ENCODE assay signal across 9 cellular contexts in the genomic region with DNA sequence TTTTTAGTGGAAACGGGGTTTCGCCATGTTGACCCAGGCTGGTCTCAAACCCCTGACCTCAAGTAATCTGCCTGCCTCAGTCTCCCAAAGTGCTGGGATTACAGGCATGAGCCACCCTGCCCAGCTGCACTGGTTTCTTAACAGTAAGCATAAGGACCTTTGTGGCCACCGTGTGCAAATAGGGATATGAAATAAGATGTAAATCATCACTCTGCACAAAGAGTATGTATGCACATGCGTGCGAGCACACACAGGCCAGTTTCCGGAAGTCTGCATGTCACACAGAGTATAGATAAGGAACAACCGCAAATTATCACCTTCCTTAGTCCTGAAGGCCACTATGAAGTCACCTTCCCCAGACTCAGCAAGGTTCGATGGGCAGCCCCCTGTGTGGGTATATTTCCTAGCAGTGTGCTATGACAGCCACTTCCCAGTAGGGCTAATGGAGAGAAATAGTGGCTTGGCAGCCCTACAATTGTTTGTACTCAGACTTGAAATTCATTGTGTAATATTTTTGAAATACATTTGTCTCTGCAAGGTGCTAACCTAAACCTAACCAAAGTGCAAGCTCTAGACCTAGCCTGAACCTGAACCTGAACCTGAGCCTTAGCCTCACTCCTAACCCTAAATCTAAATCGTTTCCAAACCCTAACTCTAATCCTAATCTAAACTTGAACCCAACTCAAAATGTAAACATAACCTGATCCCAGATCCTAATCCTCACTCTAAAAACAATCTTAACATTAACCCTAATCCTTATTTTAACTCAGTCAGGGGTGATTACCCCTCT. TPM values are rescaled to one million over a fixed set of nuclear protein-coding genes. Genes with fewer than 3 reads are reported as not detected.
DNase-seq lines count a peak whose midpoint lies in the region; ATAC-seq, FAIRE-seq and TF ChIP-seq lines count a peak whose summit lies in the region.
"Had no signal": no experiment of that assay in that cellular context is flagged by ENCODE, and none has a peak within 500 bp of the region (broad histone marks: within the 10 kb centered on the region; RNA-seq: fewer than 3 reads in every experiment).

No MANE protein-coding gene starts in this region.

- SMC1A ChIA-PET in GM12878 (lab: Charles Lee; ENCODE audit: uncharacterized antibody, unreplicated experiment), result interaction anchor here (0.7 to 2.3 kb wide), 10 partner anchors 35 to 144 kb away, joined by 3 to 17 read pairs (median 4); a partner anchor contains a TSS

- WGBS in GM12878 (ENCODE audit: insufficient coverage, insufficient replicate concordance, low lambda C conversion rate, missing lambda C conversion rate), result 32% methylated on average over 9 of the region's 9 CpGs
- WGBS in pancreas, 2 donors, result 47 to 59% methylated on average over 9 of the region's 9 CpGs

- FAIRE-seq in GM12878 (lab: Jason Lieb, UNC), result peak; percentile 83
- FAIRE-seq in pancreas (lab: Jason Lieb, UNC), result no peak

- no peaks in the 10 kb centered on the region for H3K27me3 ChIP-seq in GM12878 (replicated peaks in 1 of 2; ENCODE audit: control insufficient read depth in 2 of 2, insufficient read depth in 2 of 2, low read length in 1 of 2)
- H3K27me3 ChIP-seq in pancreas, result peaks cover 0 to 3% (median 0%) of the 10 kb centered on the region in 4 donors

- H3K9me3 Mint-ChIP-seq in Calu3 (ENCODE audit: low read depth, unreplicated experiment), result no peaks in the 10 kb centered on the region

- RAD21 ChIA-PET in GM12878 (lab: Charles Lee; ENCODE audit: unreplicated experiment), result interaction anchor here (0.9 to 1.8 kb wide), 3 partner anchors 21 to 99 kb away, joined by 3 to 7 read pairs (median 5); a partner anchor contains a TSS

- intact Hi-C loops in GM12878 (cut with micrococcal nuclease; ENCODE audit: unreplicated experiment) (no loop called here), Calu3 (cut with micrococcal nuclease; ENCODE audit: unreplicated experiment) (no loop called here), pancreas (cut with DNase I) (no loop called here)

- CTCF ChIA-PET in GM12878 (lab: Yijun Ruan, JAX) (interaction anchor here (0.9 to 2.4 kb wide), 7 partner anchors 14 to 215 kb away, joined by 3 to 12 read pairs (median 8); no protein-coding TSS in a partner anchor), Calu3 (lab: Charles Lee) (no interaction called here)

- no peaks in the 10 kb centered on the region for H3K9me3 ChIP-seq in GM12878 (replicated peaks; ENCODE audit: control insufficient read depth, insufficient read depth, low read length)
- H3K9me3 ChIP-seq in pancreas, result no peaks in the 10 kb centered on the region

- peak overlapping the region; percentile 78 for H2AFZ ChIP-seq in GM12878 (ENCODE audit: control insufficient read depth, low read depth, low read length)

- no peak overlapping the region for H3K27ac Mint-ChIP-seq in Calu3 (ENCODE audit: unreplicated experiment)

- peak overlapping the region; percentile 34; the same call in 1 of the 2 replicates for H3K4me2 ChIP-seq in GM12878 (ENCODE audit: control insufficient read depth, insufficient read depth)

- peaks cover 15% of the 10 kb centered on the region for H3K4me1 Mint-ChIP-seq in Calu3 (ENCODE audit: low read depth, unreplicated experiment)

- no peaks in the 10 kb centered on the region for H4K20me1 ChIP-seq in GM12878 (ENCODE audit: control insufficient read depth, insufficient read depth)

- no peaks in the 10 kb centered on the region for H3K27me3 Mint-ChIP-seq in Calu3 (ENCODE audit: unreplicated experiment)

- peaks cover 20% of the 10 kb centered on the region for H3K4me1 ChIP-seq in GM12878 (ENCODE audit: control insufficient read depth, insufficient read depth, low read length)
- H3K4me1 ChIP-seq in pancreas, result no peaks in the 10 kb centered on the region

- in situ Hi-C loops in GM12878 (cut with MboI), result no loop called here

- H3K79me2 ChIP-seq in GM12878 (ENCODE audit: control insufficient read depth, insufficient read depth, low read length), result no peaks in the 10 kb centered on the region

- TF ChIP-seq RAD21 in GM12878 (IDR thresholded peaks at IDR 0.05; ENCODE audit: insufficient read depth, low read depth, low read length), result no peak

- no peak overlapping the region for H3K9ac ChIP-seq in GM12878 (ENCODE audit: control insufficient read depth, insufficient read depth, low read length)

- TF ChIP-seq EP300 in GM12878 (IDR thresholded peaks at IDR 0.05; ENCODE audit: borderline replicate concordance in 1 of 2, control insufficient read depth in 1 of 2, low read depth in 2 of 2, low read length in 2 of 2), result peak; percentile 88 to 91; a peak in 3 of 4 replicates

- no TSS peak for BruUV-seq in GM12878 (replicated peaks; lab: Mats Ljungman, UMichigan)
- no TSS peak for BruUV-seq in Calu3 (replicated peaks; lab: Mats Ljungman, UMichigan)

- H3K4me3 Mint-ChIP-seq in Calu3 (ENCODE audit: low read depth, unreplicated experiment), result no peak overlapping the region

- H3K4me3 ChIP-seq in GM12878 (no peak overlapping the region), pancreas (no peak overlapping the region)

- TF ChIP-seq POLR2A in GM12878 (IDR thresholded peaks at IDR 0.05; ENCODE audit: low read depth, low read length), result no peak

- H3K36me3 ChIP-seq in GM12878 (ENCODE audit: control insufficient read depth in 2 of 2, insufficient read depth in 2 of 2, low read length in 1 of 2), result no peaks in the 10 kb centered on the region
- H3K36me3 ChIP-seq in pancreas, result no peaks in the 10 kb centered on the region

- peak; percentile 5 for TF ChIP-seq CTCF in GM10266 (IDR thresholded peaks at IDR 0.05; ENCODE audit: control insufficient read depth, insufficient read depth, low read depth, missing control alignments)
- TF ChIP-seq CTCF in GM12878 (IDR thresholded peaks at IDR 0.05 in 2 of 3, conservative IDR thresholded peaks at IDR 0.05 in 1 of 3; ENCODE audit: control insufficient read depth in 2 of 3, extremely low read depth in 1 of 3, insufficient read depth in 1 of 3, low read depth in 3 of 3, low read length in 3 of 3), result peak in 2 of 3 experiments; percentile 19 to 43; a peak in 1 of 6 replicates
- no peak for TF ChIP-seq CTCF in Calu3 (IDR thresholded peaks at IDR 0.05; ENCODE audit: unreplicated experiment)
- TF ChIP-seq CTCF in pancreas (IDR thresholded peaks at IDR 0.05), result no peak

- POLR2A ChIA-PET in GM12878 (lab: Charles Lee), result interaction anchor here (0.8 to 1.2 kb wide), 4 partner anchors 9 to 39 kb away, joined by 3 to 7 read pairs (median 4); no protein-coding TSS in a partner anchor

- peak; percentile 69 for DNase-seq in GM10266 (ENCODE audit: extremely low spot score)
- DNase-seq in GM12878 (ENCODE audit: low read depth, low spot score), result peak; percentile 84
- no peak for DNase-seq in COLO668 (lab: John Stamatoyannopoulos, UW; ENCODE audit: unreplicated experiment)
- no peak for DNase-seq in Calu3
- DNase-seq in pancreas, result no peak
- no peak for DNase-seq in 8988T

- peak; percentile 92 for ATAC-seq in GM19452 (IDR thresholded peaks at IDR 0.05; ENCODE audit: unreplicated experiment)
- peak; percentile 66 for ATAC-seq in HG03457 (IDR thresholded peaks at IDR 0.05; ENCODE audit: unreplicated experiment)
- peak; percentile 98 for ATAC-seq in GM12878
- no peak for ATAC-seq in pancreas

- H3K27ac ChIP-seq in GM12878 (ENCODE audit: control insufficient read depth, insufficient read depth) (peak overlapping the region; percentile 51), pancreas (no peak overlapping the region)

- H3K36me3 Mint-ChIP-seq in Calu3 (ENCODE audit: insufficient read depth, unreplicated experiment), result peaks cover 5% of the 10 kb centered on the region

TF ChIP-seq in GM12878, 131 proteins besides CTCF, POLR2A, EP300 and RAD21 (continues in another document):
- peak; percentile 48; the same call in 1 of the 2 replicates for TF ChIP-seq NFIC (IDR thresholded peaks at IDR 0.05; ENCODE audit: low read depth, low read length)
- peak; percentile 58; the same call in 1 of the 2 replicates for TF ChIP-seq CBFB (IDR thresholded peaks at IDR 0.05; ENCODE audit: low read depth)
- 0 out of 2 replicates have a peak, but pooled peaks have one; percentile 18 for TF ChIP-seq HDGF (IDR thresholded peaks at IDR 0.05)
- TF ChIP-seq GATAD2B (conservative IDR thresholded peaks at IDR 0.05; ENCODE audit: low read depth), result peak; percentile 84
- peak; percentile 85 for TF ChIP-seq NR2F1 (conservative IDR thresholded peaks at IDR 0.05)

RNA-seq across cellular contexts. Expression of a gene that starts 48.4 kb away (rescaled TPM):
- total RNA-seq in GM12878 (2013; cell fraction: nucleolus; rRNA removed), result 105 and 107 TPM in 2 replicates
- total RNA-seq in GM12878 (2014; rRNA removed) (18.0 and 18.4 TPM in 2 replicates), GM12878 (2014; rRNA removed; fragmentation: Illumina TruSeq; extraction: Trizol) (34.5 and 38.7 TPM in 2 replicates), GM12878 (2021) (36.6 and 38.4 TPM in 2 replicates), Calu3 (2022) (4.4 and 9.3 TPM in 2 replicates), pancreas (1 to 10 TPM in 5 of 6 donors, under 1 TPM in 1; 0.92 to 5.2 (median 2.8) TPM)
- 60.0 TPM for polyA plus RNA-seq in GM12878 (2011; ENCODE audit: low read depth)
- polyA plus RNA-seq in GM12878 (2011; rRNA removed) (97.6 and 149 TPM in 2 replicates), GM12878 (2014; fragmentation: Illumina TruSeq; extraction: Trizol) (72.1 and 78.5 TPM in 2 replicates), GM12878 (2014; fragmentation: Nextera tagmentation; extraction: Ambion mirVana) (10 to 100 TPM; 17.1 to 34.2 TPM), GM12878 (2014; rRNA removed) (27.4 and 35.2 TPM in 2 replicates), GM12878 (2016; fragmentation: Nextera tagmentation; extraction: Ambion mirVana) (10 to 100 TPM; 42.7 to 46.3 TPM), pancreas (1 to 10 TPM; 2.9 to 3.2 TPM)
- 72.9 and 113 TPM in 2 replicates for polyA plus RNA-seq in GM12878 (2011; cell fraction: cytosol; rRNA removed)
- 45.5 and 54.5 TPM in 2 replicates for polyA plus RNA-seq in GM12878 (2011; cell fraction: nucleus; rRNA removed)
- 57.2 and 78.2 TPM in 2 replicates for polyA plus RNA-seq in GM12878 (2012)
- polyA minus RNA-seq in GM12878 (2011; rRNA and poly(A)+ RNA removed), result 60.6 and 66.1 TPM in 2 replicates
- 18.0 and 20.8 TPM in 2 replicates for polyA minus RNA-seq in GM12878 (2011; cell fraction: cytosol; rRNA and poly(A)+ RNA removed)
- 49.3 and 76.1 TPM in 2 replicates for polyA minus RNA-seq in GM12878 (2011; cell fraction: nucleus; rRNA and poly(A)+ RNA removed)

RNA-seq across cellular contexts. Expression of a gene that starts 52.4 kb away (rescaled TPM):
- not detected in 2 replicates for total RNA-seq in GM12878 (2013; cell fraction: nucleolus; rRNA removed)
- total RNA-seq in GM12878 (2014; rRNA removed) (not detected in 2 replicates), GM12878 (2014; rRNA removed; fragmentation: Illumina TruSeq; extraction: Trizol) (not detected in 2 replicates), GM12878 (2021) (not detected in 2 replicates), Calu3 (2022) (not detected in 2 replicates), pancreas (not detected)
- not detected for polyA plus RNA-seq in GM12878 (2011; ENCODE audit: low read depth)
- polyA plus RNA-seq in GM12878 (2011; rRNA removed) (not detected in 2 replicates), GM12878 (2014; fragmentation: Illumina TruSeq; extraction: Trizol) (not detected in 2 replicates), GM12878 (2014; fragmentation: Nextera tagmentation; extraction: Ambion mirVana) (not detected), GM12878 (2014; rRNA removed) (not detected in 2 replicates), GM12878 (2016; fragmentation: Nextera tagmentation; extraction: Ambion mirVana) (not detected), pancreas (not detected)
- not detected in 2 replicates for polyA plus RNA-seq in GM12878 (2011; cell fraction: cytosol; rRNA removed)
- polyA plus RNA-seq in GM12878 (2011; cell fraction: nucleus; rRNA removed), result not detected in 2 replicates
- not detected in 2 replicates for polyA plus RNA-seq in GM12878 (2012)
- polyA minus RNA-seq in GM12878 (2011; rRNA and poly(A)+ RNA removed), result not detected in 2 replicates
- not detected in 2 replicates for polyA minus RNA-seq in GM12878 (2011; cell fraction: cytosol; rRNA and poly(A)+ RNA removed)
- not detected in 2 replicates for polyA minus RNA-seq in GM12878 (2011; cell fraction: nucleus; rRNA and poly(A)+ RNA removed)
- total RNA-seq: HT1080 had no signal

Comparison
In these comparisons a context has a peak if more than half of its experiments do, and no peak if none do; other contexts are left out.
1. DNase-seq: peak in GM10266 (single experiment) and GM12878 (single experiment); none in COLO668 (single experiment), Calu3 (single experiment), pancreas (0 of 6) and 8988T (single experiment).
2. CTCF ChIP-seq: peak in GM10266 (single experiment) and GM12878 (2 of 3); none in Calu3 (single experiment) and pancreas (0 of 4).
3. ATAC-seq: peak in GM19452 (single experiment), HG03457 (single experiment) and GM12878 (single experiment); none in pancreas (0 of 4).